In genomic region chr13:98575009-98575866, GRCh38 we compare ENCODE assay signal across 8 cellular contexts. TPM values are rescaled to one million over a fixed set of nuclear protein-coding genes. Genes with fewer than 3 reads are reported as not detected.
A peak's percentile ranks its signal among the peaks of the same experiment; 100 is the strongest.
DNase-seq lines count a peak whose midpoint lies in the region; ATAC-seq, FAIRE-seq and TF ChIP-seq lines count a peak whose summit lies in the region.

No MANE protein-coding gene starts in this region.

- H3K9me3 ChIP-seq in SK-N-MC (ENCODE audit: low read depth, low read length), result no peaks in the 10 kb centered on the region
- no peaks in the 10 kb centered on the region for H3K9me3 ChIP-seq in gastrocnemius medialis

- intact Hi-C loops in gastrocnemius medialis (cut with DNase I; ENCODE audit: low total_unique reads), result loop anchor here (5.0 to 10.0 kb wide), 4 partner anchors 77 to 920 kb away; no protein-coding TSS in a partner anchor

- in situ Hi-C loops in gastrocnemius medialis (cut with MboI; ENCODE audit: low sequenced_read_pairs in 4 of 4), result loop anchor here in 3 of 4 donors (10.0 kb wide), 2 partner anchors 90 to 110 kb away; no protein-coding TSS in a partner anchor

- no peak for ATAC-seq in gastrocnemius medialis

- DNase-seq in GM18507 (ENCODE audit: extremely low spot score, insufficient read length, low read depth), result no peak
- no peak for DNase-seq in SK-N-MC (ENCODE audit: low read depth, low spot score)
- DNase-seq in fibroblast of mammary gland (ENCODE audit: low read depth), result no peak
- no peak for DNase-seq in gastrocnemius medialis
- DNase-seq in stimulated activated CD4-positive, alpha-beta T cell treated with anti-CD3 and anti-CD28 coated beads, Interleukin-4, amount 100 ng/mL, for 4 hours, result no peak
- DNase-seq in H54 (ENCODE audit: insufficient read length, low spot score), result no peak
- no peak for DNase-seq in activated CD4-positive, alpha-beta T cell treated with anti-CD3 and anti-CD28 coated beads for 48 hours
- DNase-seq in stimulated activated CD4-positive, alpha-beta T cell treated with anti-CD3 and anti-CD28 coated beads, Interleukin-15, amount 100 ng/mL, for 24 hours, result no peak

- TF ChIP-seq CTCF in fibroblast of mammary gland (conservative IDR thresholded peaks at IDR 0.05; ENCODE audit: control insufficient read depth, insufficient read depth, low read depth, low read length), result no peak
- TF ChIP-seq CTCF in gastrocnemius medialis (IDR thresholded peaks at IDR 0.05 in 4 of 5, conservative IDR thresholded peaks at IDR 0.05 in 1 of 5), result no peak

- H3K27ac ChIP-seq in SK-N-MC, result no peak overlapping the region
- peak overlapping the region; percentile 95 to 97 (median 96) for H3K27ac ChIP-seq in gastrocnemius medialis

- peak; percentile 38 for FAIRE-seq in GM18507 (lab: Jason Lieb, UNC)
- FAIRE-seq in H54 (lab: Jason Lieb, UNC), result no peak

- H3K36me3 ChIP-seq in SK-N-MC (ENCODE audit: insufficient read depth, low read length) (no peaks in the 10 kb centered on the region), gastrocnemius medialis (no peaks in the 10 kb centered on the region)

- peaks cover 44 to 60% of the 10 kb centered on the region in 2 donors for H3K4me1 ChIP-seq in gastrocnemius medialis

- H3K27me3 ChIP-seq in gastrocnemius medialis, result no peaks in the 10 kb centered on the region

- TF ChIP-seq POLR2A in gastrocnemius medialis (IDR thresholded peaks at IDR 0.05) (no peak), H54 (IDR thresholded peaks at IDR 0.05; ENCODE audit: low read depth, low read length) (no peak)

- H3K4me3 ChIP-seq in SK-N-MC (peak overlapping the region; percentile 88), fibroblast of mammary gland (ENCODE audit: control insufficient read depth, low read depth, low read length) (peak overlapping the region; percentile 81), gastrocnemius medialis (peak overlapping the region; percentile 78 to 94 (median 89))

- peak overlapping the region; percentile 87 for H3K9ac ChIP-seq in SK-N-MC (ENCODE audit: insufficient read length)

RNA-seq across cellular contexts. Expression of gene STK24, which starts 1.7 kb away (rescaled TPM):
- total RNA-seq in gastrocnemius medialis, result 10 to 100 TPM; 28.7 to 68.4 (median 49.4) TPM
